ENCODE assay signal across 15 cellular contexts in genomic region chr10:71611131-71611530, GRCh38.
"Had no signal": no experiment of that assay in that cellular context is flagged by ENCODE, and none has a peak within 500 bp of the region (broad histone marks: within the 10 kb centered on the region; RNA-seq: fewer than 3 reads in every experiment).

No MANE protein-coding gene starts in this region.

- H3K27ac ChIP-seq: adrenal gland, brain microvascular endothelial cell, left lung, prostate gland, spleen had no signal

- H3K9me3 ChIP-seq: adrenal gland, left lung, prostate gland, spleen had no signal

- ATAC-seq: esophagus mucosa; left lung; sciatic nerve; stimulated activated naive B cell treated with anti-CD40 and anti-IgM and Interleukin-4, amounts not matched to agents 10 μg/mL and 1 μg/mL and 100 μg/mL, for 72 hours had no signal

- H3K36me3 ChIP-seq: adrenal gland, brain microvascular endothelial cell, left lung, prostate gland, spleen had no signal

- H3K27me3 ChIP-seq: adrenal gland, brain microvascular endothelial cell had no signal

- H3K4me1 ChIP-seq: prostate gland had no signal

- H3K4me3 ChIP-seq: adrenal gland, left lung, prostate gland, spleen had no signal

- DNase-seq: activated CD4-positive, alpha-beta T cell treated with anti-CD3 and anti-CD28 coated beads, Interleukin-2, amount 50 U/mL, for 1 hour; activated naive CD4-positive, alpha-beta T cell treated with anti-CD3 and anti-CD28 coated beads, Interleukin-2, amount 10 ng/mL, durations not matched to agents 7 days and 5 days; activated T-cell treated with anti-CD3 and anti-CD28 coated beads for 4 hours; adrenal gland; brain microvascular endothelial cell; cerebellar nuclear complex; islet precursor cell; left lung; spleen; stimulated activated CD4-positive, alpha-beta T cell treated with anti-CD3 and anti-CD28 coated beads, Interleukin-1b, Interleukin-23, amount 100 ng/mL, for 48 hours; stimulated activated naive B cell treated with anti-CD40 and anti-IgM and Interleukin-4, amounts not matched to agents 10 μg/mL and 1 μg/mL and 100 μg/mL, for 72 hours; trophoblast cell had no signal
